ENCODE assay signal across 24 cellular contexts in the genomic region with DNA sequence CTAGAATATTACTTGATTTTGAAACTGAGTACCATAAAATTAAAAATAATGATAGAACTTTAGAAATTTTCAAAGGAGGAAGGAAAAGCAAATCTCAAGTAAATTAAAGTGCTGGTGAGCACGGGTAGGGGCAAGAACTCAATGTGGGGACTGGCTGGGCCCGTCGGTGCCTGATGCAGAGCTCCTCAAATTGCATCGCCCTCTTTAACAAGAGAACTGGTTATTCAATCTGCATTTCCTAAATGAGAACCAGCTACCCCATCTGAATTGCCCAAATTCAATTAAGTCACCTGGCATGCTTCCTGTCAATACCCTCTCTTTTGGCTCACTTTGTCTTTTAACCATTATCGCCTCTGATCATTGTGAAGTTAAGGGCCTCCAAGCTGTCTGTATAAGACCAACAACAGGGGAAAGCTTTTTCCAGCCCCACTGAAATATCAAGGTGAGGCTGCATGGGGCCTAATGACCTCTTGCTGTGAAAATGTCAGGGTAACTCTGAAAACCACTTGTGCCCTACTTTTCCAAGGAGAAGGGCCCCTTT.
"Had no signal": no experiment of that assay in that cellular context is flagged by ENCODE, and none has a peak within 500 bp of the region (broad histone marks: within the 10 kb centered on the region; RNA-seq: fewer than 3 reads in every experiment).

No MANE protein-coding gene starts in this region.

- H3K27ac Mint-ChIP-seq: activated CD4-positive, alpha-beta memory T cell treated with anti-CD3 and anti-CD28 coated beads for 36 hours; activated naive CD8-positive, alpha-beta T cell treated with anti-CD3 and anti-CD28 coated beads, Interleukin-2, amount 10 ng/mL, durations not matched to agents 7 days and 5 days; immature natural killer cell; naive thymus-derived CD8-positive, alpha-beta T cell; stimulated activated naive B cell treated with anti-CD40 and anti-IgM and Interleukin-4, amounts not matched to agents 10 μg/mL and 1 μg/mL and 100 μg/mL, for 72 hours had no signal

- H3K27me3 ChIP-seq: breast epithelium, gastroesophageal sphincter, sigmoid colon, testis, vagina had no signal

- ATAC-seq: gastroesophageal sphincter; left lobe of liver; naive thymus-derived CD8-positive, alpha-beta T cell; stimulated activated naive B cell treated with anti-CD40 and anti-IgM and Interleukin-4, amounts not matched to agents 10 μg/mL and 1 μg/mL and 100 μg/mL, for 72 hours had no signal

- DNase-seq: activated CD4-positive, alpha-beta memory T cell treated with anti-CD3 and anti-CD28 coated beads for 36 hours; activated CD4-positive, alpha-beta T cell treated with anti-CD3 and anti-CD28 coated beads for 4 hours; activated CD4-positive, CD25-positive, alpha-beta regulatory T cell; activated naive CD4-positive, alpha-beta T cell treated with Interleukin-2 at 50 U/mL for 16 hours; activated naive CD8-positive, alpha-beta T cell treated with anti-CD3 and anti-CD28 coated beads, Interleukin-2, amount 10 ng/mL, durations not matched to agents 7 days and 5 days; activated T-cell treated with anti-CD3 and anti-CD28 coated beads, Interleukin-2, amount 50 U/mL, for 48 hours; amniotic stem cell; head of caudate nucleus; immature natural killer cell; naive thymus-derived CD8-positive, alpha-beta T cell; sigmoid colon; stimulated activated CD4-positive, alpha-beta T cell treated with anti-CD3 and anti-CD28 coated beads, Interleukin-15, amount 100 ng/mL, for 24 hours; stimulated activated naive B cell treated with anti-CD40 and anti-IgM and Interleukin-4, amounts not matched to agents 10 μg/mL and 1 μg/mL and 100 μg/mL, for 72 hours; T1000; testis; trophoblast cell had no signal

- H3K4me1 Mint-ChIP-seq: activated naive CD8-positive, alpha-beta T cell treated with anti-CD3 and anti-CD28 coated beads, Interleukin-2, amount 10 ng/mL, durations not matched to agents 7 days and 5 days; immature natural killer cell; stimulated activated naive B cell treated with anti-CD40 and anti-IgM and Interleukin-4, amounts not matched to agents 10 μg/mL and 1 μg/mL and 100 μg/mL, for 72 hours had no signal

- H3K36me3 ChIP-seq: breast epithelium, gastroesophageal sphincter, sigmoid colon, vagina had no signal

- H3K9me3 ChIP-seq: breast epithelium, gastroesophageal sphincter, sigmoid colon, testis, vagina had no signal

- H3K36me3 Mint-ChIP-seq: activated CD4-positive, alpha-beta memory T cell treated with anti-CD3 and anti-CD28 coated beads for 36 hours; activated naive CD8-positive, alpha-beta T cell treated with anti-CD3 and anti-CD28 coated beads, Interleukin-2, amount 10 ng/mL, durations not matched to agents 7 days and 5 days; immature natural killer cell; naive thymus-derived CD8-positive, alpha-beta T cell; stimulated activated naive B cell treated with anti-CD40 and anti-IgM and Interleukin-4, amounts not matched to agents 10 μg/mL and 1 μg/mL and 100 μg/mL, for 72 hours had no signal

- H3K4me3 Mint-ChIP-seq: activated CD4-positive, alpha-beta memory T cell treated with anti-CD3 and anti-CD28 coated beads for 36 hours; activated naive CD8-positive, alpha-beta T cell treated with anti-CD3 and anti-CD28 coated beads, Interleukin-2, amount 10 ng/mL, durations not matched to agents 7 days and 5 days; immature natural killer cell; naive thymus-derived CD8-positive, alpha-beta T cell; stimulated activated naive B cell treated with anti-CD40 and anti-IgM and Interleukin-4, amounts not matched to agents 10 μg/mL and 1 μg/mL and 100 μg/mL, for 72 hours had no signal

- H3K4me1 ChIP-seq: breast epithelium, testis, vagina had no signal

- H3K27ac ChIP-seq: breast epithelium, coronary artery, epithelial cell of prostate, gastroesophageal sphincter, sigmoid colon, testis, vagina had no signal

- H3K4me3 ChIP-seq: breast epithelium, coronary artery, gastroesophageal sphincter, lung, sigmoid colon, smooth muscle cell, testis, vagina had no signal

- H3K4me2 ChIP-seq: smooth muscle cell had no signal

- H3K9me3 Mint-ChIP-seq: activated CD4-positive, alpha-beta memory T cell treated with anti-CD3 and anti-CD28 coated beads for 36 hours; activated naive CD8-positive, alpha-beta T cell treated with anti-CD3 and anti-CD28 coated beads, Interleukin-2, amount 10 ng/mL, durations not matched to agents 7 days and 5 days; immature natural killer cell; naive thymus-derived CD8-positive, alpha-beta T cell; stimulated activated naive B cell treated with anti-CD40 and anti-IgM and Interleukin-4, amounts not matched to agents 10 μg/mL and 1 μg/mL and 100 μg/mL, for 72 hours had no signal
